10 cellular contexts compared by ENCODE assay signal in the genomic region with DNA sequence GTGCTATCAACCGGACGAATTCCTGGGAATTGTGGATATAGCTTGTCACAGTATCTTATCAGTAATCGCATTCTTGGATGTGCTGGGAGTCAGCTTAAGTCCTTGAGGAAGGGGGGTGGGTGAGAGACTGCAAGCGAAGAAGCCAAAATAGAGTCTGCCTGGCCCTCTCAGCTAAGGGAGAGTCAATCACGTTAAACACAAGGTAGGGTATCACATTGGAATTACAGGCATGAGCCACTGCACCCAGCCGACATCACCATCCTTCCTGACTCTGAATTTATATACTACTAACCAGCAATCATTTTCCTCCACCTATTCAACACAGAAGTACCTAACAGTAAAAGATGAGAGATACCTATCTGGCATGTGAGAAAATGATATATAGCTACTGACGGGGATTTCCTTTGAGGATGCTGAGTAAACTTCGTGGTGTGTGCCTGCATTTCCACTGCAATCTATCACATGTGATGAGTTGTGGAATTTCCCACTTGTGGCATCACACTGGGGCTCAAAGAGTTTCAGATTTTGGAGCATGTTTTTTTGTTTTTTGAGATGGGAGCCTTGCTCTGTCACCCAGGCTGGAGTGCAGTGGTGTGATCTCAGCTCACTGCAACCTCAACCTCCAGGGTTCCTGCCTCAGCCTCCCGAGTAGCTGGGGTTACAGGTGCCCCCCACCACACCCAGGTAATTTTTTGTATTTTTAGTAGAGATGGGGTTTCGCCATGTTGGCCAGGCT. TPM values are rescaled to one million over a fixed set of nuclear protein-coding genes. Genes with fewer than 3 reads are reported as not detected.
DNase-seq lines count a peak whose midpoint lies in the region; ATAC-seq and TF ChIP-seq lines count a peak whose summit lies in the region.
"Not testable (repeated sequence)": the region's sequence is repeated elsewhere in the genome, so short reads cannot be mapped to it uniquely, and the experiment has no call there.
"Had no signal": no experiment of that assay in that cellular context is flagged by ENCODE, and none has a peak within 500 bp of the region (broad histone marks: within the 10 kb centered on the region; RNA-seq: fewer than 3 reads in every experiment).

No MANE protein-coding gene starts in this region.

- peak overlapping the region; percentile 94 for H3K27ac Mint-ChIP-seq in stimulated activated naive B cell treated with anti-CD40 and anti-IgM and Interleukin-4, amounts not matched to agents 10 μg/mL and 1 μg/mL and 100 μg/mL, for 72 hours

- peaks cover 20 to 22% of the 10 kb centered on the region in 2 donors for H3K4me1 Mint-ChIP-seq in stimulated activated naive B cell treated with anti-CD40 and anti-IgM and Interleukin-4, amounts not matched to agents 10 μg/mL and 1 μg/mL and 100 μg/mL, for 72 hours

- H3K36me3 Mint-ChIP-seq in stimulated activated naive B cell treated with anti-CD40 and anti-IgM and Interleukin-4, amounts not matched to agents 10 μg/mL and 1 μg/mL and 100 μg/mL, for 72 hours, result peaks cover 5 to 13% of the 10 kb centered on the region in 2 donors

- H3K27ac ChIP-seq in foreskin keratinocyte, result not testable (repeated sequence)

- H3K27me3 Mint-ChIP-seq in stimulated activated naive B cell treated with anti-CD40 and anti-IgM and Interleukin-4, amounts not matched to agents 10 μg/mL and 1 μg/mL and 100 μg/mL, for 72 hours, result peaks cover 26 to 36% of the 10 kb centered on the region in 2 donors

- not testable (repeated sequence) for H3K9me3 Mint-ChIP-seq in stimulated activated naive B cell treated with anti-CD40 and anti-IgM and Interleukin-4, amounts not matched to agents 10 μg/mL and 1 μg/mL and 100 μg/mL, for 72 hours

- H3K4me3 Mint-ChIP-seq in stimulated activated naive B cell treated with anti-CD40 and anti-IgM and Interleukin-4, amounts not matched to agents 10 μg/mL and 1 μg/mL and 100 μg/mL, for 72 hours, result peak overlapping the region; percentile 30 to 40

- not testable (repeated sequence) for TF ChIP-seq CTCF in foreskin keratinocyte (conservative IDR thresholded peaks at IDR 0.05)

- ATAC-seq in GM21619 (IDR thresholded peaks at IDR 0.05; ENCODE audit: unreplicated experiment) (peak; percentile 54), foreskin keratinocyte (peak; percentile 32)
- peak; percentile 95 to 96 for ATAC-seq in stimulated activated naive B cell treated with anti-CD40 and anti-IgM and Interleukin-4, amounts not matched to agents 10 μg/mL and 1 μg/mL and 100 μg/mL, for 72 hours (replicated peaks)

- H3K27me3 ChIP-seq in foreskin keratinocyte, result peaks cover 31% of the 10 kb centered on the region

- H3K4me1 ChIP-seq in foreskin keratinocyte, result not testable (repeated sequence)

- DNase-seq in Daoy (ENCODE audit: low read depth) (peak; percentile 43), T-helper 2 cell (peak in 4 of 5 experiments; percentile 21 to 92 (median 60)), foreskin keratinocyte (peak; percentile 37 to 49), renal cortical epithelial cell (ENCODE audit: low read depth) (peak; percentile 16)
- peak; percentile 78 for DNase-seq in activated CD8-positive, alpha-beta memory T cell treated with anti-CD3 and anti-CD28 coated beads for 24 hours
- peak; percentile 63 for DNase-seq in activated naive CD4-positive, alpha-beta T cell treated with anti-CD3 and anti-CD28 coated beads, Interleukin-2, amount 50 U/mL, for 16 hours
- DNase-seq in stimulated activated naive B cell treated with anti-CD40 and anti-IgM and Interleukin-4, amounts not matched to agents 10 μg/mL and 1 μg/mL and 100 μg/mL, for 72 hours, result peak; percentile 49

RNA-seq across cellular contexts. Expression of a gene that starts 8.3 kb away (rescaled TPM):
- 0.33 TPM in 1 of 2 replicates, not detected in the other for total RNA-seq in Daoy (2014; rRNA removed; shearing (Covaris generic))
- total RNA-seq in foreskin keratinocyte, result not detected in 2 replicates
- not detected in 2 replicates for polyA plus RNA-seq in foreskin keratinocyte
- 3.1 TPM in 1 of 2 replicates, not detected in the other for total RNA-seq in renal cortical epithelial cell
- total RNA-seq: epithelial cell of proximal tubule, glomerular endothelial cell had no signal

RNA-seq across cellular contexts. Expression of a gene that starts 58.8 kb away (rescaled TPM):
- 7.9 and 10.2 TPM in 2 replicates for total RNA-seq in Daoy (2014; rRNA removed; shearing (Covaris generic))
- total RNA-seq in foreskin keratinocyte, result 3.4 and 4.8 TPM in 2 replicates
- polyA plus RNA-seq in foreskin keratinocyte, result 4.6 and 5.2 TPM in 2 replicates
- 157 and 2,273 TPM in 2 replicates for total RNA-seq in renal cortical epithelial cell

Comparison
In these comparisons a context has a peak if more than half of its experiments do, and no peak if none do; other contexts are left out.
1. DNase-seq: peak in every context shown above with its lines; median percentile 78 in activated CD8-positive, alpha-beta memory T cell treated with anti-CD3 and anti-CD28 coated beads for 24 hours; 63 in activated naive CD4-positive, alpha-beta T cell treated with anti-CD3 and anti-CD28 coated beads, Interleukin-2, amount 50 U/mL, for 16 hours; 60 in T-helper 2 cell; 49 in stimulated activated naive B cell treated with anti-CD40 and anti-IgM and Interleukin-4, amounts not matched to agents 10 μg/mL and 1 μg/mL and 100 μg/mL, for 72 hours; 43 in Daoy; 43 in foreskin keratinocyte; 16 in renal cortical epithelial cell.
2. ATAC-seq: peak in every context shown above with its lines; median percentile 96 in stimulated activated naive B cell treated with anti-CD40 and anti-IgM and Interleukin-4, amounts not matched to agents 10 μg/mL and 1 μg/mL and 100 μg/mL, for 72 hours; 54 in GM21619; 32 in foreskin keratinocyte.
3. RNA of a gene that starts 58.8 kb away (total RNA-seq): 157 to 2,273 TPM in renal cortical epithelial cell; 7.9 to 10.2 TPM in Daoy and 3.4 to 4.8 TPM in foreskin keratinocyte; every median in the first group is over 10 times any median in the second.